In genomic region chr7:82444220-82445049, GRCh38 we compare ENCODE assay signal across 9 cellular contexts. TPM values are rescaled to one million over a fixed set of nuclear protein-coding genes. Genes with fewer than 3 reads are reported as not detected.
A peak's percentile ranks its signal among the peaks of the same experiment; 100 is the strongest.
DNase-seq lines count a peak whose midpoint lies in the region; ATAC-seq and TF ChIP-seq lines count a peak whose summit lies in the region.
"Had no signal": no experiment of that assay in that cellular context is flagged by ENCODE, and none has a peak within 500 bp of the region (broad histone marks: within the 10 kb centered on the region; RNA-seq: fewer than 3 reads in every experiment).

No MANE protein-coding gene starts in this region.

- no peaks in the 10 kb centered on the region for H3K9me3 Mint-ChIP-seq in activated CD4-positive, alpha-beta memory T cell treated with anti-CD3 and anti-CD28 coated beads for 36 hours
- no peaks in the 10 kb centered on the region for H3K9me3 Mint-ChIP-seq in activated CD4-positive, alpha-beta memory T cell treated with anti-CD3 and anti-CD28 coated beads, Interleukin-2, amount 10 ng/mL, durations not matched to agents 7 days and 5 days
- H3K9me3 Mint-ChIP-seq in chondrocyte (ENCODE audit: low read depth), result no peaks in the 10 kb centered on the region

- peaks cover 2% of the 10 kb centered on the region for H3K4me1 Mint-ChIP-seq in activated CD4-positive, alpha-beta memory T cell treated with anti-CD3 and anti-CD28 coated beads for 36 hours (ENCODE audit: low read depth)
- no peaks in the 10 kb centered on the region for H3K4me1 Mint-ChIP-seq in activated CD4-positive, alpha-beta memory T cell treated with anti-CD3 and anti-CD28 coated beads, Interleukin-2, amount 10 ng/mL, durations not matched to agents 7 days and 5 days
- H3K4me1 Mint-ChIP-seq in chondrocyte (ENCODE audit: low read depth), result peaks cover 18% of the 10 kb centered on the region

- no peaks in the 10 kb centered on the region for H3K36me3 ChIP-seq in mucosa of descending colon (ENCODE audit: low read depth)
- H3K36me3 ChIP-seq in urinary bladder (ENCODE audit: insufficient read depth), result no peaks in the 10 kb centered on the region

- TF ChIP-seq CTCF in chondrocyte (IDR thresholded peaks at IDR 0.05) (peak; percentile 59), mucosa of descending colon (IDR thresholded peaks at IDR 0.05) (no peak)

- CTCF ChIA-PET in activated CD4-positive, alpha-beta memory T cell treated with anti-CD3 and anti-CD28 coated beads for 36 hours (lab: Charles Lee), result no interaction called here
- CTCF ChIA-PET in activated CD4-positive, alpha-beta memory T cell treated with anti-CD3 and anti-CD28 coated beads, Interleukin-2, amount 10 ng/mL, durations not matched to agents 7 days and 5 days (lab: Charles Lee), result interaction anchor here (1.1 kb wide), 1 partner anchor 8 kb away, joined by 3 read pairs; no protein-coding TSS in a partner anchor

- DNase-seq in activated CD4-positive, alpha-beta memory T cell treated with anti-CD3 and anti-CD28 coated beads for 36 hours, result no peak
- DNase-seq in activated CD4-positive, alpha-beta memory T cell treated with anti-CD3 and anti-CD28 coated beads, Interleukin-2, amount 10 ng/mL, durations not matched to agents 7 days and 5 days, result no peak
- DNase-seq in NCI-H460 (ENCODE audit: extremely low read depth, low read depth) (peak; percentile 21), chondrocyte (ENCODE audit: low spot score) (no peak), mucosa of descending colon (peak; percentile 29 to 45 (median 41)), NOMO-1 treated with DMSO at 0.1 percent for 48 hours (lab: John Stamatoyannopoulos, UW; ENCODE audit: unreplicated experiment) (no peak)

- WGBS in urinary bladder, result 33% methylated on average over 24 of the region's 24 CpGs

- POLR2A ChIA-PET in activated CD4-positive, alpha-beta memory T cell treated with anti-CD3 and anti-CD28 coated beads for 36 hours (lab: Charles Lee), result no interaction called here
- POLR2A ChIA-PET in activated CD4-positive, alpha-beta memory T cell treated with anti-CD3 and anti-CD28 coated beads, Interleukin-2, amount 10 ng/mL, durations not matched to agents 7 days and 5 days (lab: Charles Lee), result no interaction called here

- no peak overlapping the region for H3K4me3 ChIP-seq in mucosa of descending colon
- peak overlapping the region; percentile 79 for H3K4me3 ChIP-seq in urinary bladder (ENCODE audit: low read depth, low read length)

- no peaks in the 10 kb centered on the region for H3K36me3 Mint-ChIP-seq in activated CD4-positive, alpha-beta memory T cell treated with anti-CD3 and anti-CD28 coated beads for 36 hours
- no peaks in the 10 kb centered on the region for H3K36me3 Mint-ChIP-seq in activated CD4-positive, alpha-beta memory T cell treated with anti-CD3 and anti-CD28 coated beads, Interleukin-2, amount 10 ng/mL, durations not matched to agents 7 days and 5 days (ENCODE audit: low read depth)
- no peaks in the 10 kb centered on the region for H3K36me3 Mint-ChIP-seq in chondrocyte (ENCODE audit: low read depth)

- no peaks in the 10 kb centered on the region for H3K9me3 ChIP-seq in mucosa of descending colon

- no peak overlapping the region for H3K27ac Mint-ChIP-seq in activated CD4-positive, alpha-beta memory T cell treated with anti-CD3 and anti-CD28 coated beads for 36 hours
- no peak overlapping the region for H3K27ac Mint-ChIP-seq in activated CD4-positive, alpha-beta memory T cell treated with anti-CD3 and anti-CD28 coated beads, Interleukin-2, amount 10 ng/mL, durations not matched to agents 7 days and 5 days
- peak overlapping the region; percentile 49 for H3K27ac Mint-ChIP-seq in chondrocyte (ENCODE audit: unreplicated experiment)

- peak; percentile 79 for ATAC-seq in mucosa of descending colon
- no peak for ATAC-seq in HG03196 (IDR thresholded peaks at IDR 0.05; ENCODE audit: unreplicated experiment)

- H3K4me1 ChIP-seq in mucosa of descending colon (ENCODE audit: low read depth) (no peaks in the 10 kb centered on the region), urinary bladder (ENCODE audit: insufficient read depth) (no peaks in the 10 kb centered on the region)

- H3K27ac ChIP-seq in urinary bladder (ENCODE audit: low read depth), result no peak overlapping the region

- intact Hi-C loops in activated CD4-positive, alpha-beta memory T cell treated with anti-CD3 and anti-CD28 coated beads for 36 hours (cut with micrococcal nuclease), result no loop called here
- intact Hi-C loops in mucosa of descending colon (cut with DNase I, micrococcal nuclease), result no loop called here

- peaks cover 30% of the 10 kb centered on the region for H3K27me3 Mint-ChIP-seq in activated CD4-positive, alpha-beta memory T cell treated with anti-CD3 and anti-CD28 coated beads for 36 hours
- peaks cover 28% of the 10 kb centered on the region for H3K27me3 Mint-ChIP-seq in activated CD4-positive, alpha-beta memory T cell treated with anti-CD3 and anti-CD28 coated beads, Interleukin-2, amount 10 ng/mL, durations not matched to agents 7 days and 5 days
- no peaks in the 10 kb centered on the region for H3K27me3 Mint-ChIP-seq in chondrocyte (ENCODE audit: low read depth)

- peak overlapping the region; percentile 16 for H3K4me3 Mint-ChIP-seq in activated CD4-positive, alpha-beta memory T cell treated with anti-CD3 and anti-CD28 coated beads for 36 hours
- no peak overlapping the region for H3K4me3 Mint-ChIP-seq in activated CD4-positive, alpha-beta memory T cell treated with anti-CD3 and anti-CD28 coated beads, Interleukin-2, amount 10 ng/mL, durations not matched to agents 7 days and 5 days
- H3K4me3 Mint-ChIP-seq in chondrocyte (ENCODE audit: unreplicated experiment), result peak overlapping the region; percentile 84

RNA-seq across cellular contexts. Expression of gene CACNA2D1, which starts 0.9 kb away (rescaled TPM):
- total RNA-seq in activated CD4-positive, alpha-beta memory T cell treated with anti-CD3 and anti-CD28 coated beads for 36 hours, result not detected
- total RNA-seq in activated CD4-positive, alpha-beta memory T cell treated with anti-CD3 and anti-CD28 coated beads, Interleukin-2, amount 10 ng/mL, durations not matched to agents 7 days and 5 days, result not detected
- 13.6 and 15.7 TPM in 2 replicates for total RNA-seq in NCI-H460 (2014; rRNA removed; shearing (Covaris generic))
- polyA plus RNA-seq in NCI-H460 (2014; cell fraction: nucleus; rRNA removed), result 3.4 and 5.7 TPM in 2 replicates
- 28.6 to 32.9 TPM (median 31.3 TPM) in 3 replicates for total RNA-seq in chondrocyte
- 10 to 100 TPM in 1 of 3 donors, 1 to 10 TPM in 2; 3.9 to 44.1 (median 6.9) TPM for total RNA-seq in mucosa of descending colon
- total RNA-seq in urinary bladder, result 89.1 TPM
- 18.7 TPM for polyA plus RNA-seq in urinary bladder
- total RNA-seq: activated CD8-positive, alpha-beta memory T cell treated with anti-CD3 and anti-CD28 coated beads for 36 hours had no signal

Comparison
In these comparisons a context has a peak if more than half of its experiments do, and no peak if none do; other contexts are left out.
1. DNase-seq: peak in NCI-H460 (single experiment) and mucosa of descending colon (3 of 3); none in activated CD4-positive, alpha-beta memory T cell treated with anti-CD3 and anti-CD28 coated beads for 36 hours (single experiment), activated CD4-positive, alpha-beta memory T cell treated with anti-CD3 and anti-CD28 coated beads, Interleukin-2, amount 10 ng/mL, durations not matched to agents 7 days and 5 days (single experiment), chondrocyte (single experiment) and NOMO-1 treated with DMSO at 0.1 percent for 48 hours (single experiment).
2. RNA of gene CACNA2D1, which starts 0.9 kb away (total RNA-seq): 89.1 TPM in urinary bladder (single experiment), 28.6 to 32.9 TPM in chondrocyte, 13.6 to 15.7 TPM in NCI-H460 and 3.9 to 44.1 TPM in mucosa of descending colon; not detected in activated CD4-positive, alpha-beta memory T cell treated with anti-CD3 and anti-CD28 coated beads for 36 hours and not detected in activated CD4-positive, alpha-beta memory T cell treated with anti-CD3 and anti-CD28 coated beads, Interleukin-2, amount 10 ng/mL, durations not matched to agents 7 days and 5 days; every median in the first group is over 4 times any median in the second.